8 cellular contexts compared by ENCODE assay signal in genomic region chr3:192408007-192408655, GRCh38.
DNase-seq lines count a peak whose midpoint lies in the region; ATAC-seq lines count a peak whose summit lies in the region.
"Had no signal": no experiment of that assay in that cellular context is flagged by ENCODE, and none has a peak within 500 bp of the region (broad histone marks: within the 10 kb centered on the region; RNA-seq: fewer than 3 reads in every experiment).

No MANE protein-coding gene starts in this region.

- H3K27me3 Mint-ChIP-seq in IgD-negative memory B cell, result peaks cover 39% of the 10 kb centered on the region

- no peak overlapping the region for H3K27ac Mint-ChIP-seq in IgD-negative memory B cell
- H3K27ac Mint-ChIP-seq: activated naive CD4-positive, alpha-beta T cell treated with anti-CD3 and anti-CD28 coated beads, Interleukin-2, amount 10 ng/mL, durations not matched to agents 7 days and 5 days had no signal

- no peak overlapping the region for H3K27ac ChIP-seq in stomach smooth muscle (ENCODE audit: low read length)

- peaks cover 6% of the 10 kb centered on the region for H3K36me3 Mint-ChIP-seq in IgD-negative memory B cell
- H3K36me3 Mint-ChIP-seq: activated naive CD4-positive, alpha-beta T cell treated with anti-CD3 and anti-CD28 coated beads, Interleukin-2, amount 10 ng/mL, durations not matched to agents 7 days and 5 days had no signal

- DNase-seq in ecto neural progenitor cell (ENCODE audit: low spot score) (peak; percentile 72), left lobe of liver (ENCODE audit: low spot score) (no peak), NCI-H2029 (lab: John Stamatoyannopoulos, UW) (no peak), HPDE6-E6E7 (ENCODE audit: extremely low spot score) (no peak)
- DNase-seq: activated naive CD4-positive, alpha-beta T cell treated with anti-CD3 and anti-CD28 coated beads, Interleukin-2, amount 10 ng/mL, durations not matched to agents 7 days and 5 days had no signal

- peaks cover 4 to 10% (median 9%) of the 10 kb centered on the region in 3 donors for H3K4me1 Mint-ChIP-seq in IgD-negative memory B cell

- H3K4me3 Mint-ChIP-seq in IgD-negative memory B cell, result peak overlapping the region; percentile 54 to 92 (median 73)
- H3K4me3 Mint-ChIP-seq: activated naive CD4-positive, alpha-beta T cell treated with anti-CD3 and anti-CD28 coated beads, Interleukin-2, amount 10 ng/mL, durations not matched to agents 7 days and 5 days had no signal

- peak overlapping the region; percentile 52 to 66 for H3K4me3 ChIP-seq in stomach smooth muscle (ENCODE audit: low read length in 2 of 2)

- H3K9me3 ChIP-seq in stomach smooth muscle (ENCODE audit: control insufficient read depth in 2 of 2, low read length in 2 of 2), result no peaks in the 10 kb centered on the region

- H3K9ac ChIP-seq in stomach smooth muscle (ENCODE audit: low read length in 2 of 2), result no peak overlapping the region

- H3K36me3 ChIP-seq in stomach smooth muscle (ENCODE audit: control insufficient read depth in 2 of 2, insufficient read depth in 2 of 2, low read length in 2 of 2), result no peaks in the 10 kb centered on the region

- peaks cover 0 to 30% of the 10 kb centered on the region in 2 donors for H3K27me3 ChIP-seq in stomach smooth muscle (ENCODE audit: control insufficient read depth in 1 of 2, insufficient read depth in 2 of 2, low read length in 2 of 2)

- H3K4me1 ChIP-seq in stomach smooth muscle (ENCODE audit: control insufficient read depth, insufficient read depth, low read length), result peaks cover 3% of the 10 kb centered on the region

- H3K9me3 Mint-ChIP-seq in IgD-negative memory B cell, result peaks cover 0 to 2% (median 0%) of the 10 kb centered on the region in 3 donors
- H3K9me3 Mint-ChIP-seq: activated naive CD4-positive, alpha-beta T cell treated with anti-CD3 and anti-CD28 coated beads, Interleukin-2, amount 10 ng/mL, durations not matched to agents 7 days and 5 days had no signal

- ATAC-seq in left lobe of liver, result peak; percentile 40
- no peak for ATAC-seq in GM19395 (IDR thresholded peaks at IDR 0.05; ENCODE audit: unreplicated experiment)
